ENCODE assay signal across 20 cellular contexts in the genomic region with DNA sequence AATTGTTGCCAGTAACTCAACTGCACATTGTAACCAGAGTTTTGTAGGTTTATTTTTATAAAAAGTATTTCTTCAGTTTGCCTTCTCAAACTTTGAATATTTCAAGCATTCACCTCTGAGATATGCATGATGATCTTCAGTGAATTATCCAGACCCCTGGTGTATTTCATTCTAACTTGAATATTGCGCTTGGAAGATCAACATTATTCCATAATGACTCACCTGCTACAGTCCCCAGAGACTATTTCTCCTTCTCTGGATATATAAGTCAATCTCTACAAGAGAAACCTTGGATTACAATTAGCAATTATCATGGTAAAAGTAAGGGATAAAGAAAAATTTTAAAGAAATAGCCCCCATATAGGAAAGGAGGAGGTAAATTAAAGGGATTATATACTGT.
DNase-seq lines count a peak whose midpoint lies in the region; ATAC-seq, FAIRE-seq and TF ChIP-seq lines count a peak whose summit lies in the region.
"Had no signal": no experiment of that assay in that cellular context is flagged by ENCODE, and none has a peak within 500 bp of the region (broad histone marks: within the 10 kb centered on the region; RNA-seq: fewer than 3 reads in every experiment).

No MANE protein-coding gene starts in this region.

- H3K27ac ChIP-seq in transverse colon: peak overlapping the region in 3 of 4 donors; percentile 1 to 46 (median 26)

- no peaks in the 10 kb centered on the region for H3K9me3 ChIP-seq in transverse colon
- H3K9me3 ChIP-seq: thoracic aorta had no signal

- no peaks in the 10 kb centered on the region for H3K36me3 Mint-ChIP-seq in activated CD4-positive, alpha-beta T cell treated with anti-CD3 and anti-CD28 coated beads for 36 hours (ENCODE audit: low read depth)
- H3K36me3 Mint-ChIP-seq: activated naive CD8-positive, alpha-beta T cell had no signal

- 69 to 72% methylated on average over 1 of the region's 1 CpG for WGBS in transverse colon (ENCODE audit: low coverage in 1 of 2), 2 donors

- H3K9me3 Mint-ChIP-seq in activated CD4-positive, alpha-beta T cell treated with anti-CD3 and anti-CD28 coated beads for 36 hours (ENCODE audit: low read depth): no peaks in the 10 kb centered on the region

- no peak for TF ChIP-seq POLR2A in transverse colon (IDR thresholded peaks at IDR 0.05)

- TF ChIP-seq EP300 in transverse colon (IDR thresholded peaks at IDR 0.05; ENCODE audit: low read depth): no peak

- TF ChIP-seq CTCF in transverse colon (IDR thresholded peaks at IDR 0.05): no peak

- no peaks in the 10 kb centered on the region for H3K27me3 ChIP-seq in transverse colon
- H3K27me3 ChIP-seq: heart left ventricle had no signal

- CTCF ChIA-PET in activated CD4-positive, alpha-beta T cell treated with anti-CD3 and anti-CD28 coated beads for 36 hours (lab: Charles Lee): no interaction called here

- no peak overlapping the region for H3K27ac Mint-ChIP-seq in activated CD4-positive, alpha-beta T cell treated with anti-CD3 and anti-CD28 coated beads for 36 hours
- H3K27ac Mint-ChIP-seq: activated naive CD8-positive, alpha-beta T cell; HFFc6; memory B cell had no signal

- H3K4me1 ChIP-seq in transverse colon: peaks cover 0 to 8% (median 2%) of the 10 kb centered on the region in 4 donors

- no peak overlapping the region for H3K4me3 Mint-ChIP-seq in activated CD4-positive, alpha-beta T cell treated with anti-CD3 and anti-CD28 coated beads for 36 hours
- H3K4me3 Mint-ChIP-seq: activated naive CD8-positive, alpha-beta T cell; HFFc6; memory B cell had no signal

- no peak overlapping the region for H3K4me3 ChIP-seq in transverse colon
- H3K4me3 ChIP-seq: heart left ventricle, thoracic aorta had no signal

- DNase-seq in HTR-8/SVneo (ENCODE audit: insufficient read length, low spot score) (peak; percentile 29), astrocyte of the hippocampus (ENCODE audit: low read depth, low spot score) (peak; percentile 52), kidney glomerular epithelial cell (lab: John Stamatoyannopoulos, UW) (peak; percentile 17), transverse colon (no peak), NCI-H1417 treated with DMSO at 0.1 percent for 48 hours (lab: John Stamatoyannopoulos, UW) (no peak), GOT3 (lab: John Stamatoyannopoulos, UW) (no peak)
- DNase-seq in activated CD4-positive, alpha-beta T cell treated with anti-CD3 and anti-CD28 coated beads for 36 hours: no peak
- DNase-seq: activated CD4-positive, alpha-beta T cell treated with anti-CD3 and anti-CD28 coated beads, Interleukin-2, amount 50 U/mL, for 1 hour; DND-41; HFFc6; NCI-H2081; NCI-H526 treated with DMSO at 0.1 percent for 48 hours had no signal

- POLR2A ChIA-PET in activated CD4-positive, alpha-beta T cell treated with anti-CD3 and anti-CD28 coated beads for 36 hours (lab: Charles Lee): no interaction called here

- intact Hi-C loops in transverse colon (cut with DNase I; ENCODE audit: low total_unique reads): no loop called here
- intact Hi-C loops in activated CD4-positive, alpha-beta T cell treated with anti-CD3 and anti-CD28 coated beads for 36 hours (cut with DNase I, micrococcal nuclease): no loop called here

- no peak for ATAC-seq in activated CD4-positive, alpha-beta T cell treated with anti-CD3 and anti-CD28 coated beads for 36 hours
- ATAC-seq: HepG2 had no signal

- no peaks in the 10 kb centered on the region for H3K36me3 ChIP-seq in transverse colon
- H3K36me3 ChIP-seq: heart left ventricle, thoracic aorta had no signal

- in situ Hi-C loops in transverse colon (cut with MboI; ENCODE audit: low pct_ligation_motif_present in 1 of 4, low pct_unique_long_range_greater_than_20kb in 1 of 4, low sequenced_read_pairs in 3 of 4): no loop called here

- H3K27me3 Mint-ChIP-seq in activated CD4-positive, alpha-beta T cell treated with anti-CD3 and anti-CD28 coated beads for 36 hours: no peaks in the 10 kb centered on the region
- H3K27me3 Mint-ChIP-seq: activated naive CD8-positive, alpha-beta T cell; memory B cell had no signal

- H3K4me1 Mint-ChIP-seq in activated CD4-positive, alpha-beta T cell treated with anti-CD3 and anti-CD28 coated beads for 36 hours: no peaks in the 10 kb centered on the region
- H3K4me1 Mint-ChIP-seq: memory B cell had no signal

- no peak for FAIRE-seq in HTR-8/SVneo (lab: Jason Lieb, UNC)
- FAIRE-seq: colon, endothelial cell of umbilical vein, HepG2, islet of Langerhans had no signal

Comparison
In these comparisons a context has a peak if more than half of its experiments do, and no peak if none do; other contexts are left out.
1. DNase-seq: peak in HTR-8/SVneo (single experiment), astrocyte of the hippocampus (single experiment) and kidney glomerular epithelial cell (single experiment); none in transverse colon (single experiment), activated CD4-positive, alpha-beta T cell treated with anti-CD3 and anti-CD28 coated beads for 36 hours (single experiment), NCI-H1417 treated with DMSO at 0.1 percent for 48 hours (single experiment) and GOT3 (single experiment).